19 cellular contexts compared by ENCODE assay signal in genomic region chr1:241579434-241579833, GRCh38. TPM values are rescaled to one million over a fixed set of nuclear protein-coding genes. Genes with fewer than 3 reads are reported as not detected.
DNase-seq lines count a peak whose midpoint lies in the region; ATAC-seq and TF ChIP-seq lines count a peak whose summit lies in the region.
"Had no signal": no experiment of that assay in that cellular context is flagged by ENCODE, and none has a peak within 500 bp of the region (broad histone marks: within the 10 kb centered on the region; RNA-seq: fewer than 3 reads in every experiment).

No MANE protein-coding gene starts in this region.

- DNase-seq in mammary epithelial cell, result peak; percentile 21
- DNase-seq in breast epithelium (ENCODE audit: low spot score in 2 of 2), result no peak
- DNase-seq in NCI-H69 (lab: John Stamatoyannopoulos, UW), result peak; percentile 47
- DNase-seq in left colon, result no peak
- DNase-seq in left ventricle myocardium inferior, result no peak
- no peak for DNase-seq in activated CD4-positive, CD25-positive, alpha-beta regulatory T cell (lab: John Stamatoyannopoulos, UW)
- DNase-seq: activated CD4-positive, alpha-beta T cell treated with anti-CD3 and anti-CD28 coated beads for 48 hours; activated naive CD4-positive, alpha-beta T cell treated with anti-CD3 and anti-CD28 coated beads, Interleukin-2, amount 50 U/mL, for 16 hours; foreskin melanocyte; left cardiac atrium; NCI-H2029; NCI-H524; occipital lobe; PC-9; right cardiac atrium; uterus had no signal

- no peak overlapping the region for H3K4me2 ChIP-seq in mammary epithelial cell (ENCODE audit: insufficient read depth, low read depth, low read length)
- H3K4me2 ChIP-seq: GM23338, PC-9 had no signal

- peak; percentile 39 for ATAC-seq in left colon
- no peak for ATAC-seq in GM19328 (IDR thresholded peaks at IDR 0.05; ENCODE audit: unreplicated experiment)
- ATAC-seq in HG03520 (IDR thresholded peaks at IDR 0.05; ENCODE audit: unreplicated experiment), result no peak
- ATAC-seq: GM23338, left cardiac atrium, right cardiac atrium had no signal

- TF ChIP-seq POLR2A in breast epithelium (IDR thresholded peaks at IDR 0.05), result no peak

- H3K36me3 ChIP-seq in mammary epithelial cell (ENCODE audit: insufficient read depth, low read length) (no peaks in the 10 kb centered on the region), breast epithelium (no peaks in the 10 kb centered on the region), left ventricle myocardium inferior (no peaks in the 10 kb centered on the region)
- H3K36me3 ChIP-seq: uterus had no signal

- in situ Hi-C loops in mammary epithelial cell (cut with MboI; ENCODE audit: low sequenced_read_pairs in 2 of 2), result no loop called here

- CTCF ChIA-PET in mammary epithelial cell (lab: Charles Lee; ENCODE audit: low non-redundant PET), result interaction anchor here (0.6 kb wide), 1 partner anchor 21 kb away, joined by 7 read pairs; no protein-coding TSS in a partner anchor

- no peaks in the 10 kb centered on the region for H3K79me2 ChIP-seq in mammary epithelial cell (ENCODE audit: insufficient read depth, low read length)

- H3K9me3 ChIP-seq in mammary epithelial cell (replicated peaks; ENCODE audit: insufficient read depth, low read length) (no peaks in the 10 kb centered on the region), breast epithelium (no peaks in the 10 kb centered on the region), left ventricle myocardium inferior (replicated peaks) (peaks cover 20% of the 10 kb centered on the region)
- H3K9me3 ChIP-seq: uterus had no signal

- dilution Hi-C loops in mammary epithelial cell (cut with HindIII; ENCODE audit: low sequenced_read_pairs), result no loop called here

- H3K4me1 ChIP-seq in mammary epithelial cell (ENCODE audit: insufficient read depth, low read length) (peaks cover 18% of the 10 kb centered on the region), breast epithelium (no peaks in the 10 kb centered on the region), left ventricle myocardium inferior (no peaks in the 10 kb centered on the region)
- H3K4me1 ChIP-seq: uterus had no signal

- H3K27me3 ChIP-seq in mammary epithelial cell (ENCODE audit: insufficient read depth, low read length) (no peaks in the 10 kb centered on the region), breast epithelium (no peaks in the 10 kb centered on the region), left ventricle myocardium inferior (ENCODE audit: low read depth) (no peaks in the 10 kb centered on the region)
- H3K27me3 ChIP-seq: uterus had no signal

- WGBS in mammary epithelial cell (ENCODE audit: low coverage, missing lambda C conversion rate), result 65% methylated on average over 3 of the region's 4 CpGs

- intact Hi-C loops in mammary epithelial cell (cut with micrococcal nuclease), result no loop called here
- intact Hi-C loops in breast epithelium (cut with DNase I; ENCODE audit: low total_unique reads), result no loop called here
- intact Hi-C loops in left colon (cut with DNase I, micrococcal nuclease), result no loop called here
- intact Hi-C loops in left ventricle myocardium inferior (cut with micrococcal nuclease), result no loop called here

- H4K20me1 ChIP-seq in mammary epithelial cell (ENCODE audit: insufficient read depth, low read length), result no peaks in the 10 kb centered on the region

- no TSS peak for BruUV-seq in mammary epithelial cell (replicated peaks; lab: Mats Ljungman, UMichigan)

- no peak overlapping the region for H3K9ac ChIP-seq in mammary epithelial cell (ENCODE audit: insufficient read depth, low read length)

- H3K4me3 ChIP-seq in mammary epithelial cell (replicated peaks in 1 of 3; ENCODE audit: insufficient read depth in 1 of 3, low read depth in 2 of 3, low read length in 3 of 3) (no peak overlapping the region), breast epithelium (no peak overlapping the region), left ventricle myocardium inferior (no peak overlapping the region)
- H3K4me3 ChIP-seq: GM23338, PC-9, uterus had no signal

- peak overlapping the region; percentile 65 for H2AFZ ChIP-seq in mammary epithelial cell (ENCODE audit: low read depth, low read length)
- H2AFZ ChIP-seq: PC-9 had no signal

- H3K27ac ChIP-seq in mammary epithelial cell (ENCODE audit: insufficient read depth, low read depth, low read length) (no peak overlapping the region), breast epithelium (no peak overlapping the region), left ventricle myocardium inferior (replicated peaks) (no peak overlapping the region)
- H3K27ac ChIP-seq: PC-9, uterus had no signal

- TF ChIP-seq CTCF in mammary epithelial cell (conservative IDR thresholded peaks at IDR 0.05 in 1 of 2, IDR thresholded peaks at IDR 0.05 in 1 of 2; ENCODE audit: extremely low read depth in 1 of 2, insufficient read depth in 1 of 2, low read depth in 1 of 2, low read length in 2 of 2) (no peak), breast epithelium (IDR thresholded peaks at IDR 0.05) (no peak), left ventricle myocardium inferior (IDR thresholded peaks at IDR 0.05; ENCODE audit: borderline replicate concordance) (no peak)

RNA-seq across cellular contexts. Expression of gene KMO, which starts 47.3 kb away (rescaled TPM):
- total RNA-seq in mammary epithelial cell (10 to 100 TPM in 1 of 2 donors, 1 to 10 TPM in 1; 3.6 to 15.3 TPM), breast epithelium (1 to 10 TPM; 1.1 to 4.3 (median 1.9) TPM), left colon (under 1 TPM; 0.21 to 0.78 TPM), left ventricle myocardium inferior (not detected)
- 3.1 TPM for polyA plus RNA-seq in mammary epithelial cell
- polyA minus RNA-seq in mammary epithelial cell, result not detected
- total RNA-seq: GM23338 had no signal

RNA-seq across cellular contexts. Expression of gene FH, which starts 59.9 kb away (rescaled TPM):
- total RNA-seq in mammary epithelial cell (10 to 100 TPM; 89.9 to 95.8 TPM), breast epithelium (10 to 100 TPM; 43.2 to 48.0 (median 44.2) TPM), left colon (100 to 1,000 TPM; 103 to 119 TPM), left ventricle myocardium inferior (224 TPM)
- 98.6 TPM for polyA plus RNA-seq in mammary epithelial cell
- 35.5 TPM for polyA minus RNA-seq in mammary epithelial cell

Comparison
In these comparisons a context has a peak if more than half of its experiments do, and no peak if none do; other contexts are left out.
1. DNase-seq: peak in mammary epithelial cell (single experiment) and NCI-H69 (single experiment); none in breast epithelium (0 of 2), left colon (0 of 2), left ventricle myocardium inferior (single experiment) and activated CD4-positive, CD25-positive, alpha-beta regulatory T cell (0 of 4).